In the genomic region with DNA sequence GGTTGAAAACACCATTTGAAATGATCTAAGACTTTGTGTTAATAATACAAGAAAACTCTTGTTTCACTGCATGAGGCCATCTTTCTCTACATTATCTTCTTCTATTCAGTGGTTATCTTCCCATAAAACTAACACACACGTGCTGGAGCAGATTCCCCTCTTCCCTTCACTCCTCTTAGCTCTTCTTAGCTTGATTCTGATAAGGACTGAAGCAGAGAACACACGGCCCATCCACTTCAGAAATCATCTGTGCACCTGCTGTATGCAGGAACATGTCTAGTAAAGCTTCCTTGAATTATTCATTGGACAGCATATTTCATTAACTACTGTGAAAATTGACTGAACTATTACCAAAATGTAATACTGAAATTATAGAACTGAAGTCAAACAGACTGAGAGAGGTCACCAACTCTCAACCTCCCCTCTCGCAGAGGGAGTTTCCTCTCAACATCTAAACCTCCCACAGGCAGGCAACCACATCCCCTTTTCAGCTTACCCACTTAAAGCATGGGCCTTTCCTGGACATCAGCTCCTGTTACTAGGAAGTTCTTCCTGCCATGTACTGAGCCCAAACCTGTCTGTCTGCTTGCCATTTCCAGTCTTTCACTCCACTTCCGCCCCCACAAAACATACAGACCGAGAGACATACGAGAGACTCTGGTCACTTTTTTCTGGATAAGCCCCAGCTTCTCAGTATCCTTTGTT, we compare ENCODE assay signal across 8 cellular contexts.
DNase-seq lines count a peak whose midpoint lies in the region; ATAC-seq and TF ChIP-seq lines count a peak whose summit lies in the region.

No MANE protein-coding gene starts in this region.

- 52 to 54% (median 53%) methylated on average over 6 of the region's 6 CpGs for WGBS in heart left ventricle, 4 donors

- H3K36me3 Mint-ChIP-seq in activated naive CD8-positive, alpha-beta T cell treated with anti-CD3 and anti-CD28 coated beads, Interleukin-2, amount 50 U/mL, for 24 hours (ENCODE audit: low read depth): peaks cover 3% of the 10 kb centered on the region

- no peaks in the 10 kb centered on the region for H3K36me3 ChIP-seq in heart left ventricle

- no peaks in the 10 kb centered on the region for H3K27me3 ChIP-seq in heart left ventricle

- peak overlapping the region; percentile 73 for H3K27ac Mint-ChIP-seq in activated naive CD8-positive, alpha-beta T cell treated with anti-CD3 and anti-CD28 coated beads, Interleukin-2, amount 50 U/mL, for 24 hours

- in situ Hi-C loops in KBM-7 (cut with MboI; ENCODE audit: low pct_unique_long_range_greater_than_20kb, low sequenced_read_pairs): no loop called here

- no peak for TF ChIP-seq POLR2A in heart left ventricle (IDR thresholded peaks at IDR 0.05)

- no peak overlapping the region for H3K27ac ChIP-seq in heart left ventricle

- H3K4me3 ChIP-seq in heart left ventricle: no peak overlapping the region

- intact Hi-C loops in heart left ventricle (cut with DNase I): no loop called here

- no peaks in the 10 kb centered on the region for H3K27me3 Mint-ChIP-seq in activated naive CD8-positive, alpha-beta T cell treated with anti-CD3 and anti-CD28 coated beads, Interleukin-2, amount 50 U/mL, for 24 hours

- no peaks in the 10 kb centered on the region for H3K9me3 ChIP-seq in heart left ventricle

- H3K9me3 Mint-ChIP-seq in activated naive CD8-positive, alpha-beta T cell treated with anti-CD3 and anti-CD28 coated beads, Interleukin-2, amount 50 U/mL, for 24 hours: no peaks in the 10 kb centered on the region

- TF ChIP-seq CTCF in heart left ventricle (IDR thresholded peaks at IDR 0.05): no peak

- peaks cover 0 to 8% (median 0%) of the 10 kb centered on the region in 12 donors for H3K4me1 ChIP-seq in heart left ventricle

- H3K4me3 Mint-ChIP-seq in activated naive CD8-positive, alpha-beta T cell treated with anti-CD3 and anti-CD28 coated beads, Interleukin-2, amount 50 U/mL, for 24 hours: peak overlapping the region; percentile 43

- DNase-seq in KBM-7 (peak; percentile 86), DMS53 (lab: John Stamatoyannopoulos, UW) (no peak), heart left ventricle (no peak), cerebellar cortex (ENCODE audit: low spot score) (no peak), iPS-NIHi7 (ENCODE audit: extremely low spot score) (no peak)
- peak; percentile 43 for DNase-seq in activated naive CD8-positive, alpha-beta T cell treated with anti-CD3 and anti-CD28 coated beads, Interleukin-2, amount 50 U/mL, for 24 hours

- peaks cover 29% of the 10 kb centered on the region for H3K4me1 Mint-ChIP-seq in activated naive CD8-positive, alpha-beta T cell treated with anti-CD3 and anti-CD28 coated beads, Interleukin-2, amount 50 U/mL, for 24 hours

- ATAC-seq in GM18498 (IDR thresholded peaks at IDR 0.05; ENCODE audit: unreplicated experiment): peak; percentile 91
- peak; percentile 95 for ATAC-seq in GM21619 (IDR thresholded peaks at IDR 0.05; ENCODE audit: unreplicated experiment)
- peak; percentile 89 for ATAC-seq in activated naive CD8-positive, alpha-beta T cell treated with anti-CD3 and anti-CD28 coated beads, Interleukin-2, amount 50 U/mL, for 24 hours
- ATAC-seq in heart left ventricle: no peak

Comparison
In these comparisons a context has a peak if more than half of its experiments do, and no peak if none do; other contexts are left out.
1. ATAC-seq: peak in GM18498 (single experiment), GM21619 (single experiment) and activated naive CD8-positive, alpha-beta T cell treated with anti-CD3 and anti-CD28 coated beads, Interleukin-2, amount 50 U/mL, for 24 hours (single experiment); none in heart left ventricle (0 of 4).
2. DNase-seq: peak in KBM-7 (single experiment) and activated naive CD8-positive, alpha-beta T cell treated with anti-CD3 and anti-CD28 coated beads, Interleukin-2, amount 50 U/mL, for 24 hours (single experiment); none in DMS53 (single experiment), heart left ventricle (0 of 5), cerebellar cortex (single experiment) and iPS-NIHi7 (single experiment).